Comparison of ENCODE assay signal across 28 cellular contexts in genomic region chr14:85597701-85598100, GRCh38.
DNase-seq lines count a peak whose midpoint lies in the region; ATAC-seq and TF ChIP-seq lines count a peak whose summit lies in the region.
"Had no signal": no experiment of that assay in that cellular context is flagged by ENCODE, and none has a peak within 500 bp of the region (broad histone marks: within the 10 kb centered on the region; RNA-seq: fewer than 3 reads in every experiment).

No MANE protein-coding gene starts in this region.

- DNase-seq in LHCN-M2 (ENCODE audit: low read depth), result peak; percentile 23
- DNase-seq in fibroblast of gingiva (ENCODE audit: low read depth), result peak; percentile 54
- peak; percentile 4 for DNase-seq in kidney tubule cell (ENCODE audit: low spot score)
- no peak for DNase-seq in smooth muscle cell (lab: John Stamatoyannopoulos, UW; ENCODE audit: unreplicated experiment)
- no peak for DNase-seq in cardiac septum (ENCODE audit: low spot score)
- DNase-seq in OCI-LY7 (ENCODE audit: low spot score), result no peak
- DNase-seq: Caco-2; CD8-positive, alpha-beta T cell; EL; GDM1; Karpas-422; NCI-H1092 treated with DMSO at 0.1 percent for 48 hours; NCI-H1436; NCI-H187; NCI-H2081 treated with DMSO at 0.1 percent for 48 hours; NCI-H345; NCI-H524; NCI-H774; NK-92 treated with Interleukin-12 subunit alpha and Interleukin-12 subunit beta, amount 100 ng/mL, for 24 hours; Right ventricle myocardium superior; RPMI8226 had no signal

- H3K36me3 ChIP-seq in smooth muscle cell (ENCODE audit: low read depth), result no peaks in the 10 kb centered on the region
- no peaks in the 10 kb centered on the region for H3K36me3 ChIP-seq in OCI-LY7 (ENCODE audit: insufficient read depth, low read length)

- H2AFZ ChIP-seq in smooth muscle cell (ENCODE audit: low read depth) (no peak overlapping the region), OCI-LY7 (ENCODE audit: low read length) (no peak overlapping the region)

- peaks cover 23% of the 10 kb centered on the region for H3F3A ChIP-seq in smooth muscle cell (ENCODE audit: low read depth)

- peak overlapping the region; percentile 7 for H3K4me2 ChIP-seq in smooth muscle cell
- H3K4me2 ChIP-seq in OCI-LY7 (ENCODE audit: low read length), result no peak overlapping the region
- H3K4me2 ChIP-seq: A549 had no signal

- H3K9me2 ChIP-seq in OCI-LY7 (ENCODE audit: insufficient read depth, low read length), result no peaks in the 10 kb centered on the region

- TF ChIP-seq CTCF in smooth muscle cell (IDR thresholded peaks at IDR 0.05; ENCODE audit: borderline replicate concordance, insufficient read depth, poor library complexity, severe bottlenecking) (no peak), OCI-LY7 (conservative IDR thresholded peaks at IDR 0.05; ENCODE audit: low read length) (no peak)

- H3K27ac ChIP-seq in smooth muscle cell (ENCODE audit: low read depth) (peak overlapping the region; percentile 42), OCI-LY7 (ENCODE audit: low read depth, low read length, poor library complexity, severe bottlenecking) (no peak overlapping the region)
- H3K27ac ChIP-seq: A549, C4-2B, HL-60, SJSA1 had no signal

- POLR2A ChIA-PET in OCI-LY7 (lab: Charles Lee), result interaction anchor here (0.6 kb wide), 1 partner anchor 27 kb away, joined by 3 read pairs; no protein-coding TSS in a partner anchor

- no TSS peak for BruUV-seq in OCI-LY7 (replicated peaks; lab: Mats Ljungman, UMichigan)

- H4K20me1 ChIP-seq in smooth muscle cell (ENCODE audit: low read depth), result peaks cover 23% of the 10 kb centered on the region
- H4K20me1 ChIP-seq in OCI-LY7 (ENCODE audit: insufficient read depth, low read length), result no peaks in the 10 kb centered on the region

- H3K4me3 ChIP-seq in smooth muscle cell (no peak overlapping the region), OCI-LY7 (ENCODE audit: low read depth, low read length, poor library complexity, severe bottlenecking) (no peak overlapping the region)
- H3K4me3 ChIP-seq: A549, GM12878, SJSA1 had no signal

- CTCF ChIA-PET in OCI-LY7 (lab: Charles Lee; ENCODE audit: unreplicated experiment), result no interaction called here

- H3K4me1 ChIP-seq in smooth muscle cell (ENCODE audit: low read depth), result peaks cover 15% of the 10 kb centered on the region
- H3K4me1 ChIP-seq in OCI-LY7 (ENCODE audit: insufficient read depth, low read length, poor library complexity, severe bottlenecking), result no peaks in the 10 kb centered on the region
- H3K4me1 ChIP-seq: A549, Caco-2 had no signal

- 69% methylated on average over 3 of the region's 3 CpGs for WGBS in smooth muscle cell (ENCODE audit: low lambda C conversion rate)

- H3K9ac ChIP-seq in smooth muscle cell (ENCODE audit: low read depth), result no peak overlapping the region

- H3K79me2 ChIP-seq in smooth muscle cell (ENCODE audit: low read depth), result peaks cover 83% of the 10 kb centered on the region
- H3K79me2 ChIP-seq in OCI-LY7 (ENCODE audit: insufficient read depth, low read depth, low read length), result no peaks in the 10 kb centered on the region

- intact Hi-C loops in cardiac septum (cut with DNase I), result no loop called here
- intact Hi-C loops in OCI-LY7 (cut with micrococcal nuclease; ENCODE audit: unreplicated experiment), result no loop called here

- no peaks in the 10 kb centered on the region for H3K27me3 ChIP-seq in smooth muscle cell (ENCODE audit: low read depth)
- H3K27me3 ChIP-seq: SJSA1 had no signal

- H3K9me3 ChIP-seq in smooth muscle cell (replicated peaks; ENCODE audit: low read depth) (no peaks in the 10 kb centered on the region), OCI-LY7 (ENCODE audit: low read length) (no peaks in the 10 kb centered on the region)
- H3K9me3 ChIP-seq: A549, Caco-2, SJSA1 had no signal

- no peak for ATAC-seq in GM19035 (IDR thresholded peaks at IDR 0.05; ENCODE audit: unreplicated experiment)
- ATAC-seq: A549; CD8-positive, alpha-beta T cell; GM12878; HCT116 had no signal

Comparison
In these comparisons a context has a peak if more than half of its experiments do, and no peak if none do; other contexts are left out.
1. DNase-seq: peak in LHCN-M2 (single experiment), fibroblast of gingiva (single experiment) and kidney tubule cell (single experiment); none in smooth muscle cell (single experiment), cardiac septum (single experiment) and OCI-LY7 (single experiment).